17 cellular contexts compared by ENCODE assay signal in genomic region chr14:79764288-79764687, GRCh38.
"Had no signal": no experiment of that assay in that cellular context is flagged by ENCODE, and none has a peak within 500 bp of the region (broad histone marks: within the 10 kb centered on the region; RNA-seq: fewer than 3 reads in every experiment).

No MANE protein-coding gene starts in this region.

- ATAC-seq: activated T-helper 17 cell treated with anti-CD3 and anti-CD28 coated beads, Interleukin-2, amount 50 U/mL, for 72 hours; body of pancreas; sciatic nerve had no signal

- FAIRE-seq: TTC549 had no signal

- H3K27ac Mint-ChIP-seq: activated naive CD4-positive, alpha-beta T cell treated with anti-CD3 and anti-CD28 coated beads, Interleukin-2, amount 10 ng/mL, durations not matched to agents 7 days and 5 days; activated T-helper 17 cell treated with anti-CD3 and anti-CD28 coated beads, Interleukin-2, amount 50 U/mL, for 72 hours had no signal

- H3K36me3 Mint-ChIP-seq: activated naive CD4-positive, alpha-beta T cell treated with anti-CD3 and anti-CD28 coated beads, Interleukin-2, amount 10 ng/mL, durations not matched to agents 7 days and 5 days had no signal

- H3K27me3 Mint-ChIP-seq: activated naive CD4-positive, alpha-beta T cell treated with anti-CD3 and anti-CD28 coated beads, Interleukin-2, amount 10 ng/mL, durations not matched to agents 7 days and 5 days; activated T-helper 17 cell treated with anti-CD3 and anti-CD28 coated beads, Interleukin-2, amount 50 U/mL, for 72 hours had no signal

- H3K4me3 Mint-ChIP-seq: activated naive CD4-positive, alpha-beta T cell treated with anti-CD3 and anti-CD28 coated beads, Interleukin-2, amount 10 ng/mL, durations not matched to agents 7 days and 5 days; activated T-helper 17 cell treated with anti-CD3 and anti-CD28 coated beads, Interleukin-2, amount 50 U/mL, for 72 hours had no signal

- H3K4me1 Mint-ChIP-seq: activated naive CD4-positive, alpha-beta T cell treated with anti-CD3 and anti-CD28 coated beads, Interleukin-2, amount 10 ng/mL, durations not matched to agents 7 days and 5 days; activated T-helper 17 cell treated with anti-CD3 and anti-CD28 coated beads, Interleukin-2, amount 50 U/mL, for 72 hours had no signal

- DNase-seq: activated CD4-positive, alpha-beta T cell treated with anti-CD3 and anti-CD28 coated beads, Interleukin-2, amount 50 U/mL, for 1 hour; activated CD4-positive, CD25-positive, alpha-beta regulatory T cell; activated naive CD4-positive, alpha-beta T cell treated with anti-CD3 and anti-CD28 coated beads, Interleukin-2, amount 10 ng/mL, durations not matched to agents 7 days and 5 days; activated T-cell treated with anti-CD3 and anti-CD28 coated beads for 4 hours; body of pancreas; central memory CD4-positive, alpha-beta T cell; effector memory CD4-positive, alpha-beta T cell; hippocampal formation; kidney glomerular epithelial cell; midbrain; stimulated activated CD4-positive, alpha-beta T cell treated with anti-CD3 and anti-CD28 coated beads, Interleukin-2, amount 100 ng/mL, for 24 hours; stimulated activated naive CD4-positive, alpha-beta T cell treated with Interleukin-2 at 50 U/mL for 16 hours; T-helper 2 cell; trophoblast cell had no signal
